12 cellular contexts compared by ENCODE assay signal in the genomic region with DNA sequence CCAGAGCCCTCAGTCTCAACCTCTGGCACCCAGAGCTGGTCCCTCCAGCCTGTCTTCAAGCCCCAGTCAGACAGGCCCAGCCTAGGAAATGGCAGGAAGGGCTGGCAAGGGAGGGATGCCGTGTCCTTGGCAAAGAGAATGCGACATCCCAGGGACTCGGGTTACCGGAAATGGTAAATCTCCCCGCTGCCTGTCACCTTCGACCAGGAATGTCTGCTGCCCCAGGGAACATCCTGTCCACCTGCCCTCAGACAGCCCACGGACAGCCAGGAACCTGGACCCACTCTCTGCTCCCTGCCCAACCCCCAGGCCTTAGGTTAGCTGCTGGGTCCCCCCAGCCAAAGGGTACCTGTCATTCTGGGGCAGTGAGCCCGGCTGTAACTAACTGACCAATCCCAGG. TPM values are rescaled to one million over a fixed set of nuclear protein-coding genes. Genes with fewer than 3 reads are reported as not detected.
DNase-seq lines count a peak whose midpoint lies in the region; ATAC-seq and TF ChIP-seq lines count a peak whose summit lies in the region.
"Had no signal": no experiment of that assay in that cellular context is flagged by ENCODE, and none has a peak within 500 bp of the region (broad histone marks: within the 10 kb centered on the region; RNA-seq: fewer than 3 reads in every experiment).

No MANE protein-coding gene starts in this region.

- no peaks in the 10 kb centered on the region for H4K20me1 ChIP-seq in hepatocyte (ENCODE audit: insufficient read depth, poor library complexity, severe bottlenecking)

- H3K4me1 ChIP-seq in ACC112 (ENCODE audit: control insufficient read depth, insufficient read depth, low read length, unreplicated experiment) (peaks cover 63% of the 10 kb centered on the region), hepatocyte (ENCODE audit: insufficient read depth) (peaks cover 33% of the 10 kb centered on the region), psoas muscle (peaks cover 73% of the 10 kb centered on the region)

- ATAC-seq in psoas muscle (peak; percentile 75 to 81 (median 78)), HG03025 (IDR thresholded peaks at IDR 0.05; ENCODE audit: low FRiP score, unreplicated experiment) (no peak)

- no peak overlapping the region for H3K4me3 ChIP-seq in ACC112 (ENCODE audit: low read depth, low read length)
- H3K4me3 ChIP-seq in hepatocyte, result no peak overlapping the region
- H3K4me3 ChIP-seq in psoas muscle, result no peak overlapping the region
- H3K4me3 ChIP-seq: MG63, SK-N-MC had no signal

- no peaks in the 10 kb centered on the region for H3K9me2 ChIP-seq in hepatocyte (replicated peaks; ENCODE audit: insufficient read depth)

- in situ Hi-C loops in GM13977 (cut with MboI; ENCODE audit: low pct_unique_long_range_greater_than_20kb, low sequenced_read_pairs, unreplicated experiment), result no loop called here

- TF ChIP-seq CTCF in hepatocyte (IDR thresholded peaks at IDR 0.05; ENCODE audit: poor library complexity), result no peak
- no peak for TF ChIP-seq CTCF in psoas muscle (IDR thresholded peaks at IDR 0.05)
- no peak for TF ChIP-seq CTCF in GM13977 (IDR thresholded peaks at IDR 0.05; ENCODE audit: extremely low read depth, insufficient read depth, missing control alignments)

- peak; percentile 20 for DNase-seq in NCI-H69 (lab: John Stamatoyannopoulos, UW)
- DNase-seq in hepatocyte (ENCODE audit: low spot score), result no peak
- peak; percentile 68 to 85 for DNase-seq in psoas muscle
- DNase-seq in HPDE6-E6E7 (ENCODE audit: extremely low spot score), result no peak
- DNase-seq in GM13977 (ENCODE audit: low spot score), result no peak
- no peak for DNase-seq in stimulated activated CD4-positive, alpha-beta T cell treated with anti-CD3 and anti-CD28 coated beads, Interleukin-4, amount 100 ng/mL, for 4 hours
- DNase-seq: MG63, NCI-H446 treated with DMSO at 0.1 percent for 48 hours had no signal

- no peaks in the 10 kb centered on the region for H3K36me3 ChIP-seq in ACC112 (ENCODE audit: insufficient read depth, low read length)
- H3K36me3 ChIP-seq in hepatocyte (replicated peaks; ENCODE audit: insufficient read depth, low read depth), result no peaks in the 10 kb centered on the region
- no peaks in the 10 kb centered on the region for H3K36me3 ChIP-seq in psoas muscle (ENCODE audit: insufficient read depth in 1 of 2, low read depth in 1 of 2)

- H3K79me2 ChIP-seq in ACC112 (ENCODE audit: control insufficient read depth, insufficient read depth, low read length, unreplicated experiment), result peaks cover 51% of the 10 kb centered on the region
- peaks cover 54% of the 10 kb centered on the region for H3K79me2 ChIP-seq in hepatocyte

- WGBS in hepatocyte (ENCODE audit: low lambda C conversion rate, missing lambda C conversion rate), result 58% methylated on average over 8 of the region's 8 CpGs
- 6 to 21% (median 7%) methylated on average over 7 to 8 of the region's 8 CpGs for WGBS in psoas muscle, 3 donors

- H3K27me3 ChIP-seq in ACC112 (ENCODE audit: insufficient read depth, low read length) (no peaks in the 10 kb centered on the region), hepatocyte (no peaks in the 10 kb centered on the region), psoas muscle (ENCODE audit: insufficient read depth in 3 of 3, low read length in 2 of 3) (peaks cover 0 to 2% (median 0%) of the 10 kb centered on the region in 3 donors)
- H3K27me3 ChIP-seq: MG63 had no signal

- no peak overlapping the region for H2AFZ ChIP-seq in ACC112 (ENCODE audit: low read length, unreplicated experiment)
- H2AFZ ChIP-seq in hepatocyte, result no peak overlapping the region

- no peak overlapping the region for H3K4me2 ChIP-seq in hepatocyte

- no peaks in the 10 kb centered on the region for H3K9me3 ChIP-seq in hepatocyte (ENCODE audit: low read depth)
- H3K9me3 ChIP-seq in psoas muscle, result no peaks in the 10 kb centered on the region
- H3K9me3 ChIP-seq: MG63 had no signal

- intact Hi-C loops in psoas muscle (cut with DNase I), result no loop called here

- H3K27ac ChIP-seq in ACC112 (ENCODE audit: low read depth, low read length) (peak overlapping the region; percentile 92), hepatocyte (peak overlapping the region; percentile 40), psoas muscle (peak overlapping the region; percentile 87)
- H3K27ac ChIP-seq: C4-2B, SK-N-MC had no signal

RNA-seq across cellular contexts. Expression of a gene that starts 23.9 kb away (rescaled TPM):
- total RNA-seq in hepatocyte, result 38.3 and 72.4 TPM in 2 replicates
- polyA plus RNA-seq in hepatocyte, result 81.2 and 91.2 TPM in 2 replicates
- total RNA-seq in psoas muscle, result 100 to 1,000 TPM; 102 to 168 (median 135) TPM
- polyA plus RNA-seq in psoas muscle, result 10 to 100 TPM; 24.5 to 74.8 (median 43.8) TPM

Comparison
In these comparisons a context has a peak if more than half of its experiments do, and no peak if none do; other contexts are left out.
1. H3K27ac ChIP-seq: peak in every context shown above with its lines; median percentile 92 in ACC112; 87 in psoas muscle; 40 in hepatocyte.
2. DNase-seq: peak in NCI-H69 (single experiment) and psoas muscle (2 of 2); none in hepatocyte (single experiment), HPDE6-E6E7 (single experiment), GM13977 (single experiment) and stimulated activated CD4-positive, alpha-beta T cell treated with anti-CD3 and anti-CD28 coated beads, Interleukin-4, amount 100 ng/mL, for 4 hours (0 of 2).